21 cellular contexts compared by ENCODE assay signal in the genomic region with DNA sequence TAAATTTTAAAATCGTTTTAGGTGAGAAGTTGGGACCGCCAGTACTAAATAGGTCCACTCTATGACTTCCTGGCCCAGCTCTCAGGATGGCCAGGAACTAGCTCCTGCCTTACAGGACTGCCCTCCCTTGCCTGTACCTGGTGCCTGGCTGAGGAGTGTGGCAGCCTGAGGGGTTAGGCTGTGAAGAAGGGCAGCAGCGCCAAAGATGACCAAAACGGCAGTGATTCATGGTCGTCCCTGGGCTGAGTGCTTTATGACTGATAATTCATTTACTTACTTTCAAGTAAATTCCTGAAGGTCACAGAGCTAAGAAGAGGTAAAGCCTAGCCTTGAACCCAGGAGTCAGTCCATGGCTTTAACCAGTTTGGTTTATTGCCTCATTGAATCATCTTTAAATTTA. TPM values are rescaled to one million over a fixed set of nuclear protein-coding genes. Genes with fewer than 3 reads are reported as not detected.
A peak's percentile ranks its signal among the peaks of the same experiment; 100 is the strongest.
DNase-seq lines count a peak whose midpoint lies in the region; ATAC-seq, FAIRE-seq and TF ChIP-seq lines count a peak whose summit lies in the region.
"Had no signal": no experiment of that assay in that cellular context is flagged by ENCODE, and none has a peak within 500 bp of the region (broad histone marks: within the 10 kb centered on the region; RNA-seq: fewer than 3 reads in every experiment).

No MANE protein-coding gene starts in this region.

- H3K4me1 Mint-ChIP-seq in astrocyte (ENCODE audit: low read depth, unreplicated experiment) (peaks cover 12% of the 10 kb centered on the region), natural killer cell (peaks cover 92 to 98% of the 10 kb centered on the region in 2 donors), neural progenitor cell (peaks cover 12% of the 10 kb centered on the region)

- H3K27me3 ChIP-seq in heart right ventricle (no peaks in the 10 kb centered on the region), astrocyte (ENCODE audit: insufficient read depth, low read length) (no peaks in the 10 kb centered on the region), pancreas (no peaks in the 10 kb centered on the region), neural progenitor cell (no peaks in the 10 kb centered on the region)

- TF ChIP-seq CTCF in heart right ventricle (IDR thresholded peaks at IDR 0.05), result no peak
- no peak for TF ChIP-seq CTCF in astrocyte (IDR thresholded peaks at IDR 0.05; ENCODE audit: insufficient read depth, low read depth, low read length)
- no peak for TF ChIP-seq CTCF in natural killer cell (IDR thresholded peaks at IDR 0.05)
- TF ChIP-seq CTCF in pancreas (IDR thresholded peaks at IDR 0.05), result no peak
- no peak for TF ChIP-seq CTCF in neural progenitor cell (IDR thresholded peaks at IDR 0.05)

- FAIRE-seq in astrocyte (lab: Jason Lieb, UNC), result no peak
- FAIRE-seq in pancreas (lab: Jason Lieb, UNC), result no peak
- FAIRE-seq: GM12878, K562 had no signal

- no peaks in the 10 kb centered on the region for H3K27me3 Mint-ChIP-seq in astrocyte (ENCODE audit: low read depth, unreplicated experiment)
- H3K27me3 Mint-ChIP-seq in natural killer cell (ENCODE audit: low read depth in 2 of 2), result no peaks in the 10 kb centered on the region
- no peaks in the 10 kb centered on the region for H3K27me3 Mint-ChIP-seq in neural progenitor cell (ENCODE audit: insufficient read depth, low read depth)
- H3K27me3 Mint-ChIP-seq: B cell had no signal

- H3K36me3 ChIP-seq in heart right ventricle, result peaks cover 0 to 18% (median under 1%) of the 10 kb centered on the region in 9 donors
- H3K36me3 ChIP-seq in astrocyte (ENCODE audit: insufficient read depth, low read length), result no peaks in the 10 kb centered on the region
- no peaks in the 10 kb centered on the region for H3K36me3 ChIP-seq in pancreas
- H3K36me3 ChIP-seq in neural progenitor cell, result no peaks in the 10 kb centered on the region

- H2AFZ ChIP-seq in astrocyte (ENCODE audit: low read depth, low read length), result no peak overlapping the region
- H2AFZ ChIP-seq in neural progenitor cell (replicated peaks), result no peak overlapping the region
- H2AFZ ChIP-seq: GM23338 had no signal

- 82 to 86% methylated on average over 5 of the region's 5 CpGs for WGBS in heart right ventricle, 2 donors
- 78 to 89% methylated on average over 5 of the region's 5 CpGs for WGBS in pancreas, 2 donors

- H4K20me1 ChIP-seq in astrocyte (ENCODE audit: insufficient read depth, low read length) (peaks cover 88% of the 10 kb centered on the region), neural progenitor cell (ENCODE audit: low read depth) (peaks cover 89% of the 10 kb centered on the region)

- H3K4me3 Mint-ChIP-seq in astrocyte (ENCODE audit: unreplicated experiment) (no peak overlapping the region), natural killer cell (no peak overlapping the region), neural progenitor cell (no peak overlapping the region)
- H3K4me3 Mint-ChIP-seq: CD8-positive, alpha-beta T cell; GM23338 had no signal

- ATAC-seq in heart right ventricle, result no peak
- ATAC-seq in Right ventricle myocardium inferior, result no peak
- no peak for ATAC-seq in natural killer cell
- ATAC-seq in HG03521 (IDR thresholded peaks at IDR 0.05; ENCODE audit: unreplicated experiment), result no peak
- ATAC-seq in pancreas, result no peak
- ATAC-seq: CD8-positive, alpha-beta T cell; GM23338; HCT116; K562 had no signal

- no peaks in the 10 kb centered on the region for H3K9me3 ChIP-seq in heart right ventricle
- H3K9me3 ChIP-seq in astrocyte (ENCODE audit: insufficient read depth, low read depth, low read length), result no peaks in the 10 kb centered on the region
- no peaks in the 10 kb centered on the region for H3K9me3 ChIP-seq in pancreas
- H3K9me3 ChIP-seq in neural progenitor cell (ENCODE audit: low read depth), result no peaks in the 10 kb centered on the region

- H3K79me2 ChIP-seq in astrocyte (ENCODE audit: insufficient read depth, low read length) (peaks cover 99% of the 10 kb centered on the region), neural progenitor cell (ENCODE audit: low read depth) (peaks cover 99% of the 10 kb centered on the region)

- H3K4me2 ChIP-seq in astrocyte (ENCODE audit: low read length), result no peak overlapping the region
- H3K4me2 ChIP-seq in neural progenitor cell, result no peak overlapping the region
- H3K4me2 ChIP-seq: GM23338 had no signal

- intact Hi-C loops in heart right ventricle (cut with DNase I), result no loop called here
- intact Hi-C loops in Right ventricle myocardium inferior (cut with DNase I), result no loop called here
- intact Hi-C loops in natural killer cell (cut with micrococcal nuclease), result no loop called here
- intact Hi-C loops in pancreas (cut with DNase I), result no loop called here

- H3K4me1 ChIP-seq in heart right ventricle (peaks cover 25 to 97% (median 86%) of the 10 kb centered on the region in 9 donors), astrocyte (ENCODE audit: insufficient read depth, low read length) (no peaks in the 10 kb centered on the region), pancreas (no peaks in the 10 kb centered on the region), neural progenitor cell (no peaks in the 10 kb centered on the region)

- H3K36me3 Mint-ChIP-seq in astrocyte (ENCODE audit: low read depth, unreplicated experiment) (peaks cover 32% of the 10 kb centered on the region), natural killer cell (no peaks in the 10 kb centered on the region), neural progenitor cell (peaks cover 33% of the 10 kb centered on the region)

- DNase-seq in heart right ventricle, result no peak
- DNase-seq in Right ventricle myocardium inferior (ENCODE audit: missing footprints), result no peak
- no peak for DNase-seq in astrocyte (ENCODE audit: low read depth)
- DNase-seq in natural killer cell, result no peak
- no peak for DNase-seq in pancreas
- DNase-seq in NCI-H2029 treated with DMSO at 0.1 percent for 48 hours (lab: John Stamatoyannopoulos, UW), result no peak
- DNase-seq in neural progenitor cell (ENCODE audit: low spot score), result no peak
- DNase-seq: 8988T; CD8-positive, alpha-beta T cell; DMS53; EL; NCI-H1092 treated with DMSO at 0.1 percent for 48 hours; NK-92 treated with Interleukin-12 subunit alpha and Interleukin-12 subunit beta, amount 100 ng/mL, for 24 hours; OCI-M1; SHP77 treated with DMSO at 0.1 percent for 48 hours had no signal

- H3K27ac Mint-ChIP-seq in astrocyte (ENCODE audit: unreplicated experiment), result peak overlapping the region; percentile 21
- H3K27ac Mint-ChIP-seq in natural killer cell, result peak overlapping the region; percentile 39 to 51
- no peak overlapping the region for H3K27ac Mint-ChIP-seq in neural progenitor cell
- H3K27ac Mint-ChIP-seq: CD8-positive, alpha-beta T cell; GM23338 had no signal

- no peak overlapping the region for H3K9ac ChIP-seq in astrocyte (ENCODE audit: low read length)
- no peak overlapping the region for H3K9ac ChIP-seq in neural progenitor cell

- no peaks in the 10 kb centered on the region for H3F3A ChIP-seq in neural progenitor cell (ENCODE audit: low read depth)

- H3K27ac ChIP-seq in heart right ventricle (peak overlapping the region in 9 of 10 donors; percentile 7 to 77 (median 51)), astrocyte (ENCODE audit: low read depth, low read length) (no peak overlapping the region), pancreas (no peak overlapping the region), neural progenitor cell (no peak overlapping the region)

- peaks cover 3% of the 10 kb centered on the region for H3K9me3 Mint-ChIP-seq in astrocyte (ENCODE audit: unreplicated experiment)
- H3K9me3 Mint-ChIP-seq in natural killer cell, result no peaks in the 10 kb centered on the region
- no peaks in the 10 kb centered on the region for H3K9me3 Mint-ChIP-seq in neural progenitor cell
- H3K9me3 Mint-ChIP-seq: CD8-positive, alpha-beta T cell; GM23338 had no signal

- H3K4me3 ChIP-seq in heart right ventricle, result no peak overlapping the region
- H3K4me3 ChIP-seq in astrocyte (ENCODE audit: insufficient read depth, low read depth, low read length), result no peak overlapping the region
- H3K4me3 ChIP-seq in pancreas, result no peak overlapping the region
- no peak overlapping the region for H3K4me3 ChIP-seq in neural progenitor cell
- H3K4me3 ChIP-seq: GM12878, GM23338, K562 had no signal

RNA-seq across cellular contexts. Expression of gene STK35, which starts 22.1 kb away (rescaled TPM):
- total RNA-seq in heart right ventricle (10 to 100 TPM; 10.7 to 17.2 (median 13.9) TPM), Right ventricle myocardium inferior (13.5 TPM), astrocyte (18.1 and 18.6 TPM in 2 replicates), natural killer cell (10 to 100 TPM; 18.7 to 24.5 (median 21.9) TPM), pancreas (10 to 100 TPM in 1 of 6 donors, 1 to 10 TPM in 5; 5.0 to 10.7 (median 6.1) TPM), neural progenitor cell (ENCODE audit: low replicate concordance) (21.8 and 41.0 TPM in 2 replicates)
- polyA plus RNA-seq in heart right ventricle (1 to 10 TPM; 5.4 to 5.6 TPM), pancreas (1 to 10 TPM; 3.5 to 4.6 TPM)

Comparison
In these comparisons a context has a peak if more than half of its experiments do, and no peak if none do; other contexts are left out.
1. H3K27ac ChIP-seq: peak in heart right ventricle (9 of 10); none in astrocyte (single experiment), pancreas (0 of 4) and neural progenitor cell (single experiment).